ENCODE assay signal across 2 cellular contexts in the genomic region with DNA sequence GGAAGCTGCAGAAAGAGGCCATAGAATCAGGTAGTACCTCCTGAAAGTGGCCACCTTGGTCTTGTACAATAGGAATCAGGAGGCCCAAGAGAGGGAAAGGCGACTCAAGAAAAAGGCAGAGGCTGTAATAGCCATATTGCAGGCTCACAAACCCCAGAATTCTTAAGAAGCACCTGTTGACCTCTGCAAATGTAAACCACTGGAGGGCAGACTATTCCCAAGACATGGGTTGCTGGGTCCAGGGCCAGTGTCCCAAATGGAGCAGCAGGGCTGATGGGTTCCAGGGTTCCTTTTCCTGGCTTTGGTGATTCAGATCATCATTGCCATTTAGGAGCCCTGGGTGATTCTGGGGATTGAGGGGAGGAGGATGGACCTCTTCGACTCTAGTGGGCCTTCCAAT.
TF ChIP-seq lines count a peak whose summit lies in the region.

No MANE protein-coding gene starts in this region.

TF ChIP-seq in HCT116, 20 proteins besides CTCF, POLR2A, EP300 and RAD21 (continued from another document):
- TF ChIP-seq MAX (IDR thresholded peaks at IDR 0.05) (no peak), SP1 (IDR thresholded peaks at IDR 0.05; ENCODE audit: low read depth) (no peak), EGR1 (IDR thresholded peaks at IDR 0.05; ENCODE audit: low read depth) (no peak), ZBTB33 (IDR thresholded peaks at IDR 0.05; ENCODE audit: extremely low read depth, insufficient replicate concordance, low read length) (no peak), EZH2 (IDR thresholded peaks at IDR 0.05) (no peak), ZNF274 (IDR thresholded peaks at IDR 0.05; ENCODE audit: low read depth, low read length) (no peak), ZFX (IDR thresholded peaks at IDR 0.05) (no peak), POLR2AphosphoS5 (IDR thresholded peaks at IDR 0.05; ENCODE audit: low read depth, low read length) (no peak), FOSL1 (IDR thresholded peaks at IDR 0.05; ENCODE audit: low read depth) (no peak)
- TF ChIP-seq, protein P1, sequence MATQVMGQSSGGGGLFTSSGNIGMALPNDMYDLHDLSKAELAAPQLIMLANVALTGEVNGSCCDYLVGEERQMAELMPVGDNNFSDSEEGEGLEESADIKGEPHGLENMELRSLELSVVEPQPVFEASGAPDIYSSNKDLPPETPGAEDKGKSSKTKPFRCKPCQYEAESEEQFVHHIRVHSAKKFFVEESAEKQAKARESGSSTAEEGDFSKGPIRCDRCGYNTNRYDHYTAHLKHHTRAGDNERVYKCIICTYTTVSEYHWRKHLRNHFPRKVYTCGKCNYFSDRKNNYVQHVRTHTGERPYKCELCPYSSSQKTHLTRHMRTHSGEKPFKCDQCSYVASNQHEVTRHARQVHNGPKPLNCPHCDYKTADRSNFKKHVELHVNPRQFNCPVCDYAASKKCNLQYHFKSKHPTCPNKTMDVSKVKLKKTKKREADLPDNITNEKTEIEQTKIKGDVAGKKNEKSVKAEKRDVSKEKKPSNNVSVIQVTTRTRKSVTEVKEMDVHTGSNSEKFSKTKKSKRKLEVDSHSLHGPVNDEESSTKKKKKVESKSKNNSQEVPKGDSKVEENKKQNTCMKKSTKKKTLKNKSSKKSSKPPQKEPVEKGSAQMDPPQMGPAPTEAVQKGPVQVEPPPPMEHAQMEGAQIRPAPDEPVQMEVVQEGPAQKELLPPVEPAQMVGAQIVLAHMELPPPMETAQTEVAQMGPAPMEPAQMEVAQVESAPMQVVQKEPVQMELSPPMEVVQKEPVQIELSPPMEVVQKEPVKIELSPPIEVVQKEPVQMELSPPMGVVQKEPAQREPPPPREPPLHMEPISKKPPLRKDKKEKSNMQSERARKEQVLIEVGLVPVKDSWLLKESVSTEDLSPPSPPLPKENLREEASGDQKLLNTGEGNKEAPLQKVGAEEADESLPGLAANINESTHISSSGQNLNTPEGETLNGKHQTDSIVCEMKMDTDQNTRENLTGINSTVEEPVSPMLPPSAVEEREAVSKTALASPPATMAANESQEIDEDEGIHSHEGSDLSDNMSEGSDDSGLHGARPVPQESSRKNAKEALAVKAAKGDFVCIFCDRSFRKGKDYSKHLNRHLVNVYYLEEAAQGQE (IDR thresholded peaks at IDR 0.05; ENCODE audit: low read depth), result no peak

TF ChIP-seq in WTC11, 78 proteins besides CTCF, POLR2A, EP300 and RAD21 (continued from another document):
- no peak for TF ChIP-seq ZNF512 (CRISPR knock-in tag; IDR thresholded peaks at IDR 0.05; ENCODE audit: borderline replicate concordance)
- TF ChIP-seq SMAD3 (CRISPR knock-in tag; IDR thresholded peaks at IDR 0.05; ENCODE audit: borderline replicate concordance), result no peak
- TF ChIP-seq, protein P2, sequence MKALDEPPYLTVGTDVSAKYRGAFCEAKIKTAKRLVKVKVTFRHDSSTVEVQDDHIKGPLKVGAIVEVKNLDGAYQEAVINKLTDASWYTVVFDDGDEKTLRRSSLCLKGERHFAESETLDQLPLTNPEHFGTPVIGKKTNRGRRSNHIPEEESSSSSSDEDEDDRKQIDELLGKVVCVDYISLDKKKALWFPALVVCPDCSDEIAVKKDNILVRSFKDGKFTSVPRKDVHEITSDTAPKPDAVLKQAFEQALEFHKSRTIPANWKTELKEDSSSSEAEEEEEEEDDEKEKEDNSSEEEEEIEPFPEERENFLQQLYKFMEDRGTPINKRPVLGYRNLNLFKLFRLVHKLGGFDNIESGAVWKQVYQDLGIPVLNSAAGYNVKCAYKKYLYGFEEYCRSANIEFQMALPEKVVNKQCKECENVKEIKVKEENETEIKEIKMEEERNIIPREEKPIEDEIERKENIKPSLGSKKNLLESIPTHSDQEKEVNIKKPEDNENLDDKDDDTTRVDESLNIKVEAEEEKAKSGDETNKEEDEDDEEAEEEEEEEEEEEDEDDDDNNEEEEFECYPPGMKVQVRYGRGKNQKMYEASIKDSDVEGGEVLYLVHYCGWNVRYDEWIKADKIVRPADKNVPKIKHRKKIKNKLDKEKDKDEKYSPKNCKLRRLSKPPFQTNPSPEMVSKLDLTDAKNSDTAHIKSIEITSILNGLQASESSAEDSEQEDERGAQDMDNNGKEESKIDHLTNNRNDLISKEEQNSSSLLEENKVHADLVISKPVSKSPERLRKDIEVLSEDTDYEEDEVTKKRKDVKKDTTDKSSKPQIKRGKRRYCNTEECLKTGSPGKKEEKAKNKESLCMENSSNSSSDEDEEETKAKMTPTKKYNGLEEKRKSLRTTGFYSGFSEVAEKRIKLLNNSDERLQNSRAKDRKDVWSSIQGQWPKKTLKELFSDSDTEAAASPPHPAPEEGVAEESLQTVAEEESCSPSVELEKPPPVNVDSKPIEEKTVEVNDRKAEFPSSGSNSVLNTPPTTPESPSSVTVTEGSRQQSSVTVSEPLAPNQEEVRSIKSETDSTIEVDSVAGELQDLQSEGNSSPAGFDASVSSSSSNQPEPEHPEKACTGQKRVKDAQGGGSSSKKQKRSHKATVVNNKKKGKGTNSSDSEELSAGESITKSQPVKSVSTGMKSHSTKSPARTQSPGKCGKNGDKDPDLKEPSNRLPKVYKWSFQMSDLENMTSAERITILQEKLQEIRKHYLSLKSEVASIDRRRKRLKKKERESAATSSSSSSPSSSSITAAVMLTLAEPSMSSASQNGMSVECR (CRISPR knock-in tag; IDR thresholded peaks at IDR 0.05; ENCODE audit: borderline replicate concordance), result no peak
- TF ChIP-seq SOX15 (CRISPR knock-in tag; IDR thresholded peaks at IDR 0.05), result no peak
TF ChIP-seq in WTC11: peak in this region for 0.
